17 cellular contexts compared by ENCODE assay signal in genomic region chr5:98259595-98259994, GRCh38.
DNase-seq lines count a peak whose midpoint lies in the region; ATAC-seq and TF ChIP-seq lines count a peak whose summit lies in the region.
"Had no signal": no experiment of that assay in that cellular context is flagged by ENCODE, and none has a peak within 500 bp of the region (broad histone marks: within the 10 kb centered on the region; RNA-seq: fewer than 3 reads in every experiment).

No MANE protein-coding gene starts in this region.

- CTCF ChIA-PET in MCF 10A (lab: Yijun Ruan, JAX), result no interaction called here
- CTCF ChIA-PET in CD4-positive, alpha-beta T cell (lab: Charles Lee), result no interaction called here

- H3K4me3 ChIP-seq in breast epithelium (no peak overlapping the region), lower lobe of right lung (no peak overlapping the region)
- H3K4me3 ChIP-seq: BLaER1 treated with 17β-estradiol and CSF1 and Interleukin-3, amounts not matched to agents 10 nM and 100 nM; HAP-1 had no signal

- H3K36me3 ChIP-seq in breast epithelium (no peaks in the 10 kb centered on the region), lower lobe of right lung (no peaks in the 10 kb centered on the region)
- H3K36me3 ChIP-seq: BLaER1 treated with 17β-estradiol and CSF1 and Interleukin-3, amounts not matched to agents 10 nM and 100 nM; HAP-1 had no signal

- POLR2A ChIA-PET in MCF 10A (lab: Yijun Ruan, JAX), result interaction anchor here (0.6 kb wide), 1 partner anchor 358 kb away, joined by 3 read pairs; no protein-coding TSS in a partner anchor
- POLR2A ChIA-PET in CD4-positive, alpha-beta T cell (lab: Charles Lee), result no interaction called here

- H3K4me1 ChIP-seq in breast epithelium (no peaks in the 10 kb centered on the region), lower lobe of right lung (no peaks in the 10 kb centered on the region)
- H3K4me1 ChIP-seq: BLaER1 treated with 17β-estradiol and CSF1 and Interleukin-3, amounts not matched to agents 10 nM and 100 nM had no signal

- H3K4me1 Mint-ChIP-seq in MCF 10A (ENCODE audit: insufficient read depth, unreplicated experiment), result peaks cover 6% of the 10 kb centered on the region
- H3K4me1 Mint-ChIP-seq in CD4-positive, alpha-beta T cell (ENCODE audit: low read depth), result no peaks in the 10 kb centered on the region
- H3K4me1 Mint-ChIP-seq: CD4-positive, CD25-positive, alpha-beta regulatory T cell had no signal

- DNase-seq in MCF 10A (ENCODE audit: unreplicated experiment), result no peak
- DNase-seq in breast epithelium (ENCODE audit: low spot score in 2 of 2), result no peak
- DNase-seq in lower lobe of right lung, result no peak
- DNase-seq in posterior vena cava (ENCODE audit: low spot score), result peak; percentile 49
- no peak for DNase-seq in CD4-positive, alpha-beta T cell
- no peak for DNase-seq in activated T-cell treated with anti-CD3 and anti-CD28 coated beads, Interleukin-2, amount 50 U/mL, for 48 hours
- DNase-seq: 8988T; AML-193; Calu3; CD4-positive, CD25-positive, alpha-beta regulatory T cell; DMS 273 treated with DMSO at 0.1 percent for 48 hours; DMS79 treated with DMSO at 0.1 percent for 48 hours; EL had no signal

- no peaks in the 10 kb centered on the region for H3K36me3 Mint-ChIP-seq in MCF 10A (ENCODE audit: insufficient read depth, unreplicated experiment)
- H3K36me3 Mint-ChIP-seq in CD4-positive, alpha-beta T cell (ENCODE audit: low read depth), result no peaks in the 10 kb centered on the region
- H3K36me3 Mint-ChIP-seq: CD4-positive, CD25-positive, alpha-beta regulatory T cell had no signal

- no peaks in the 10 kb centered on the region for H3K27me3 ChIP-seq in breast epithelium
- H3K27me3 ChIP-seq in lower lobe of right lung (ENCODE audit: low read depth), result no peaks in the 10 kb centered on the region
- no peaks in the 10 kb centered on the region for H3K27me3 ChIP-seq in CD4-positive, alpha-beta T cell (ENCODE audit: control insufficient read depth, insufficient read depth, low read length)
- H3K27me3 ChIP-seq: BLaER1 treated with 17β-estradiol and CSF1 and Interleukin-3, amounts not matched to agents 10 nM and 100 nM had no signal

- no peaks in the 10 kb centered on the region for H3K27me3 Mint-ChIP-seq in MCF 10A (ENCODE audit: insufficient read depth, unreplicated experiment)
- no peaks in the 10 kb centered on the region for H3K27me3 Mint-ChIP-seq in CD4-positive, alpha-beta T cell
- H3K27me3 Mint-ChIP-seq: CD4-positive, CD25-positive, alpha-beta regulatory T cell had no signal

- no peak for TF ChIP-seq CTCF in MCF 10A (IDR thresholded peaks at IDR 0.05; ENCODE audit: unreplicated experiment)
- no peak for TF ChIP-seq CTCF in breast epithelium (IDR thresholded peaks at IDR 0.05)
- no peak for TF ChIP-seq CTCF in lower lobe of right lung (IDR thresholded peaks at IDR 0.05)
- TF ChIP-seq CTCF in CD4-positive, alpha-beta T cell (IDR thresholded peaks at IDR 0.05), result no peak

- H3K27ac ChIP-seq in breast epithelium (no peak overlapping the region), lower lobe of right lung (no peak overlapping the region)
- H3K27ac ChIP-seq in CD4-positive, alpha-beta T cell (ENCODE audit: low read depth, low read length), result no peak overlapping the region
- H3K27ac ChIP-seq: BLaER1 treated with 17β-estradiol and CSF1 and Interleukin-3, amounts not matched to agents 10 nM and 100 nM had no signal

- BruUV-seq in MCF 10A (replicated peaks; lab: Mats Ljungman, UMichigan), result no TSS peak

- ATAC-seq in lower lobe of right lung (peak; percentile 39 to 62), GM19035 (IDR thresholded peaks at IDR 0.05; ENCODE audit: unreplicated experiment) (no peak)
- no peak for ATAC-seq in CD4-positive, alpha-beta T cell (ENCODE audit: poor library complexity)
- ATAC-seq: HepG2 had no signal

- peak overlapping the region; percentile 16 for H3K27ac Mint-ChIP-seq in MCF 10A (ENCODE audit: low read depth, unreplicated experiment)
- H3K27ac Mint-ChIP-seq in CD4-positive, alpha-beta T cell, result no peak overlapping the region
- H3K27ac Mint-ChIP-seq: CD4-positive, CD25-positive, alpha-beta regulatory T cell had no signal

- no peak overlapping the region for H3K4me3 Mint-ChIP-seq in MCF 10A (ENCODE audit: unreplicated experiment)
- no peak overlapping the region for H3K4me3 Mint-ChIP-seq in CD4-positive, alpha-beta T cell
- H3K4me3 Mint-ChIP-seq: CD4-positive, CD25-positive, alpha-beta regulatory T cell had no signal

- no peaks in the 10 kb centered on the region for H3K9me3 ChIP-seq in breast epithelium
- no peaks in the 10 kb centered on the region for H3K9me3 ChIP-seq in lower lobe of right lung
- no peaks in the 10 kb centered on the region for H3K9me3 ChIP-seq in CD4-positive, alpha-beta T cell (ENCODE audit: control insufficient read depth, low read length)
- H3K9me3 ChIP-seq: HAP-1 had no signal

- TF ChIP-seq POLR2A in breast epithelium (IDR thresholded peaks at IDR 0.05), result no peak

- intact Hi-C loops in MCF 10A (cut with micrococcal nuclease) (no loop called here), breast epithelium (cut with DNase I; ENCODE audit: low total_unique reads) (no loop called here), lower lobe of right lung (cut with DNase I) (no loop called here), posterior vena cava (cut with DNase I) (no loop called here)
- intact Hi-C loops in CD4-positive, alpha-beta T cell (cut with DNase I, micrococcal nuclease), result no loop called here

- H3K9me3 Mint-ChIP-seq in MCF 10A (ENCODE audit: unreplicated experiment), result peaks cover 19% of the 10 kb centered on the region
- no peaks in the 10 kb centered on the region for H3K9me3 Mint-ChIP-seq in CD4-positive, alpha-beta T cell

Comparison
In these comparisons a context has a peak if more than half of its experiments do, and no peak if none do; other contexts are left out.
1. ATAC-seq: peak in lower lobe of right lung (2 of 2); none in CD4-positive, alpha-beta T cell (single experiment) and GM19035 (single experiment).